ENCODE assay signal across 22 cellular contexts in the genomic region with DNA sequence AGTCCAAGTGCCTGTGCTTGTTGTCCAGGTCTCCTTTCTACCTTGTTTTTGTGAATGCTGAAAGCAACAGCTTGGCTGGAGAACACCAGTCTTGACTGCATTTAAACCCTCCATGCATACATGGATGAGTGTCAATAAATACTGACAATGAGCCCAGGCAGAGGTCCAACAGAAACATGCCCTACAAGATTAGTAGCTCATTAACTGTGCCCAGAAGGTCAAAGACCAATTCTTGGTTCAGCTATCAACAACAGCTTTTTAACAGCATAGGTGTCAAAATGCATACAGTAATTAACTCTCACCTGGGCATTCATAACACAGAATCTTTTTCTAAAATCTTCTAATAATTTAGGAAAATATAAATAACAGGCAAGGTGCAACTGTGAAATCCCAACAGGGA.
DNase-seq lines count a peak whose midpoint lies in the region; ATAC-seq, FAIRE-seq and TF ChIP-seq lines count a peak whose summit lies in the region.
"Had no signal": no experiment of that assay in that cellular context is flagged by ENCODE, and none has a peak within 500 bp of the region (broad histone marks: within the 10 kb centered on the region; RNA-seq: fewer than 3 reads in every experiment).

No MANE protein-coding gene starts in this region.

- no peaks in the 10 kb centered on the region for H4K20me1 ChIP-seq in Karpas-422 (ENCODE audit: insufficient read depth, low read depth, low read length)

- H2AFZ ChIP-seq in Karpas-422 (ENCODE audit: low read length): no peak overlapping the region

- peak; percentile 84 to 94 (median 89) for ATAC-seq in pancreas
- no peak for ATAC-seq in GM19395 (IDR thresholded peaks at IDR 0.05; ENCODE audit: unreplicated experiment)
- ATAC-seq: naive thymus-derived CD4-positive, alpha-beta T cell; stimulated activated naive B cell treated with anti-CD40 and anti-IgM and Interleukin-4, amounts not matched to agents 10 μg/mL and 1 μg/mL and 100 μg/mL, for 72 hours had no signal

- H3K79me2 ChIP-seq in Karpas-422 (ENCODE audit: low read length): peaks cover 4% of the 10 kb centered on the region; the same call in 1 of the 2 replicates

- no peak overlapping the region for H3K4me3 ChIP-seq in colonic mucosa
- H3K4me3 ChIP-seq in pancreas: no peak overlapping the region
- H3K4me3 ChIP-seq in Karpas-422 (ENCODE audit: low read length): no peak overlapping the region
- H3K4me3 ChIP-seq: BLaER1 treated with 17β-estradiol and CSF1 and Interleukin-3, amounts not matched to agents 10 nM and 100 nM; GM12878; SK-N-MC; thoracic aorta had no signal

- H3K36me3 ChIP-seq in colonic mucosa (peaks cover 4% of the 10 kb centered on the region), pancreas (peaks cover 0 to 18% (median 0%) of the 10 kb centered on the region in 3 donors), Karpas-422 (ENCODE audit: insufficient read depth, low read length) (peaks cover 8% of the 10 kb centered on the region; the same call in 1 of the 2 replicates)

- no peak overlapping the region for H3K4me2 ChIP-seq in Karpas-422 (ENCODE audit: low read depth, low read length, poor library complexity, severe bottlenecking)

- no peak overlapping the region for H3K27ac ChIP-seq in colonic mucosa
- no peak overlapping the region for H3K27ac ChIP-seq in pancreas
- H3K27ac ChIP-seq in Karpas-422 (ENCODE audit: low read length): no peak overlapping the region
- H3K27ac ChIP-seq: BLaER1 treated with 17β-estradiol and CSF1 and Interleukin-3, amounts not matched to agents 10 nM and 100 nM; SK-N-MC; thoracic aorta; WERI-Rb-1 had no signal

- H3K9me2 ChIP-seq in Karpas-422 (replicated peaks; ENCODE audit: insufficient read depth, low read length): no peaks in the 10 kb centered on the region

- FAIRE-seq in pancreas (lab: Jason Lieb, UNC): no peak
- FAIRE-seq: GM12878, RCC 7860 had no signal

- H3K9ac ChIP-seq in colonic mucosa (ENCODE audit: low read depth in 2 of 2, low read length in 2 of 2): no peak overlapping the region
- no peak overlapping the region for H3K9ac ChIP-seq in Karpas-422 (ENCODE audit: low read length)
- H3K9ac ChIP-seq: BLaER1 treated with 17β-estradiol and CSF1 and Interleukin-3, amounts not matched to agents 10 nM and 100 nM had no signal

- intact Hi-C loops in colonic mucosa (cut with DNase I) (no loop called here), pancreas (cut with DNase I) (loop anchor here in 1 of 3 donors (10.0 kb wide), 1 partner anchor 192 kb away; no protein-coding TSS in a partner anchor)

- no peaks in the 10 kb centered on the region for H3K9me3 ChIP-seq in colonic mucosa
- no peaks in the 10 kb centered on the region for H3K9me3 ChIP-seq in pancreas
- no peaks in the 10 kb centered on the region for H3K9me3 ChIP-seq in Karpas-422 (ENCODE audit: low read length)
- H3K9me3 ChIP-seq: BLaER1 treated with 17β-estradiol and CSF1 and Interleukin-3, amounts not matched to agents 10 nM and 100 nM; thoracic aorta had no signal

- H3K4me1 ChIP-seq in colonic mucosa: peaks cover 4% of the 10 kb centered on the region
- H3K4me1 ChIP-seq in pancreas: peaks cover 10 to 20% (median 19%) of the 10 kb centered on the region in 3 donors
- no peaks in the 10 kb centered on the region for H3K4me1 ChIP-seq in Karpas-422 (ENCODE audit: low read length)

- H3K27me3 ChIP-seq in colonic mucosa: no peaks in the 10 kb centered on the region
- no peaks in the 10 kb centered on the region for H3K27me3 ChIP-seq in pancreas
- H3K27me3 ChIP-seq in Karpas-422 (ENCODE audit: low read length): no peaks in the 10 kb centered on the region
- H3K27me3 ChIP-seq: BLaER1 treated with 17β-estradiol and CSF1 and Interleukin-3, amounts not matched to agents 10 nM and 100 nM had no signal

- DNase-seq in NCI-H2196 (lab: John Stamatoyannopoulos, UW; ENCODE audit: unreplicated experiment): peak; percentile 8
- no peak for DNase-seq in NCI-H2196 treated with DMSO at 0.1 percent for 48 hours (lab: John Stamatoyannopoulos, UW; ENCODE audit: unreplicated experiment)
- DNase-seq in NCI-H1105 treated with DMSO at 0.1 percent for 48 hours (lab: John Stamatoyannopoulos, UW): peak; percentile 79
- peak; percentile 79 for DNase-seq in colonic mucosa
- DNase-seq in pancreas: peak in 3 of 6 donors; percentile 56 to 72 (median 61)
- no peak for DNase-seq in Karpas-422
- DNase-seq in OCI-M1 (lab: John Stamatoyannopoulos, UW): no peak
- DNase-seq: activated CD4-positive, alpha-beta T cell treated with anti-CD3 and anti-CD28 coated beads, Interleukin-2, amount 50 U/mL, for 1 hour; activated CD8-positive, alpha-beta memory T cell treated with anti-CD3 and anti-CD28 coated beads, Interleukin-2, amount 50 U/mL, for 4 hours; glutamatergic neuron; H7; naive thymus-derived CD4-positive, alpha-beta T cell; NCI-H1436; NCI-H345; stimulated activated naive B cell treated with anti-CD40 and anti-IgM and Interleukin-4, amounts not matched to agents 10 μg/mL and 1 μg/mL and 100 μg/mL, for 72 hours; WERI-Rb-1 had no signal

- TF ChIP-seq CTCF in colonic mucosa (IDR thresholded peaks at IDR 0.05) (no peak), pancreas (IDR thresholded peaks at IDR 0.05) (no peak)

Comparison
In these comparisons a context has a peak if more than half of its experiments do, and no peak if none do; other contexts are left out.
1. DNase-seq: peak in NCI-H2196 (single experiment), NCI-H1105 treated with DMSO at 0.1 percent for 48 hours (single experiment) and colonic mucosa (single experiment); none in NCI-H2196 treated with DMSO at 0.1 percent for 48 hours (single experiment), Karpas-422 (single experiment) and OCI-M1 (single experiment).